ENCODE assay signal across 8 cellular contexts in the genomic region with DNA sequence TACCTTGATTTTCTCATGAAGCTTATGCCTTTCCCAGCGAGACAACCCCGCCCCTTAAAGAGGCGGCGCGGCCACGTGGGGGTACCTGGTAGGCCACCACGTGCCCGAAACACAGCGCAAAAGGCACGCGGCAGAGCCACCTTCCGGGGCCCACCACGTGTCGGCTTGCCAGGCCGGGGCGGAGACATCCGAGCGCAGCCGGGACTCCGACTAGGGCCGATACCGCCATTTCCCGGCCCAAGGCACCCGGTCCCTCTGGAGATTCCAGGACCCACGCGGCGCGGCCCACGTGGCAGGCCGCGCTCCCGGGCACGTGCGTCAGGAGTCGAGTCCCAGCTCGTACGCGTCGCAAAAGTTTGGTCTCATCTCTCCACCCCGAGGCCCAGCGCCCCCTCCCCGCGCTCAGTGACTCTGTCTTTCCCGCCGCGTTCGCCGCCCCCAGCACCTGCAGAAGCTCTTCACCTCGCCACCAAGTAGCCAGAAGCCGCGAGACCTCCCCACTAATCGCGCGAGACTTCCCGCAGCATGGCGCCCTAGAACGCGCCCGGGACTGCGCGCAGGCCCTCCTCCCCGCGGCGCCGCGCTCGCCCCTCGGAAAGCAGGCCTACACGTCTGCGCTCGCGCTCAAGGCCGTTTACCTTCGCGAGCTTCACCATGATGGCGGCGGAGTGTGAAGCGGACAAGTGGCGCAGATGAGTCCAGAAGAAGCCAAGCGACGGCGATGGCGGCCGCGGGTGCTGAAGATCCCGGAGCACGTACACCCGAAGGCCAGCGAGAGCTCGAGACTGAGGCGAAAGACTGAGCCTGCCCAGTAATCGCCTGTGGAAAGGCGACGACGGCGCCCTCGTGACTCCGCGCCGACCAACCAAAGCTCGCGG. TPM values are rescaled to one million over a fixed set of nuclear protein-coding genes. Genes with fewer than 3 reads are reported as not detected.
A peak's percentile ranks its signal among the peaks of the same experiment; 100 is the strongest.
DNase-seq lines count a peak whose midpoint lies in the region; ATAC-seq and TF ChIP-seq lines count a peak whose summit lies in the region.

Gene NCL (minus strand): TSS at position 787 of the 878 bp plus-strand sequence. CDS start 131 bp downstream, at position 656.

- H3K9ac ChIP-seq in liver (ENCODE audit: low read depth in 1 of 2, low read length in 2 of 2): peak within 1 kb of the TSS; percentile 82 to 86

- H3K9me3 ChIP-seq in liver (ENCODE audit: control insufficient read depth in 4 of 4, low read length in 3 of 4): no peaks in the 10 kb centered on the region

- peaks cover 16 to 36% (median 33%) of the 10 kb centered on the region in 4 donors for H3K36me3 ChIP-seq in liver (ENCODE audit: control insufficient read depth in 4 of 4, insufficient read depth in 3 of 4, low read depth in 1 of 4, low read length in 3 of 4)

- H3K27ac ChIP-seq in coronary artery (peak within 1 kb of the TSS; percentile 96 to 98), liver (ENCODE audit: low read depth in 1 of 2, low read length in 2 of 2) (peak within 1 kb of the TSS; percentile 97 to 98)

- no peak for TF ChIP-seq RAD21 in liver (IDR thresholded peaks at IDR 0.05)

- TF ChIP-seq CTCF in coronary artery (IDR thresholded peaks at IDR 0.05): no peak
- TF ChIP-seq CTCF in liver (IDR thresholded peaks at IDR 0.05; ENCODE audit: low read depth, low read length, missing input control): no peak

- peak; percentile 91 for ATAC-seq in HG03432 (IDR thresholded peaks at IDR 0.05; ENCODE audit: unreplicated experiment)

- WGBS in liver: under 1% methylated on average over 102 of the region's 102 CpGs

- TF ChIP-seq POLR2A in GM19099 (IDR thresholded peaks at IDR 0.05; ENCODE audit: extremely low read depth, insufficient read length, low read depth): peak; percentile 99

- H3K4me3 ChIP-seq in coronary artery: peak within 1 kb of the TSS; percentile 86
- H3K4me3 ChIP-seq in liver (ENCODE audit: low read depth in 1 of 3, low read length in 3 of 3): peak within 1 kb of the TSS; percentile 89 to 94 (median 94)

- H3K27me3 ChIP-seq in liver (ENCODE audit: control insufficient read depth in 4 of 4, insufficient read depth in 4 of 4, low read length in 3 of 4): no peaks in the 10 kb centered on the region

- DNase-seq in AG20443 (ENCODE audit: low spot score) (peak; percentile 89), NCI-H510A (lab: John Stamatoyannopoulos, UW) (peak; percentile 91), coronary artery (ENCODE audit: low spot score) (peak; percentile 91)
- peak; percentile 91 for DNase-seq in activated CD4-positive, alpha-beta T cell treated with anti-CD3 and anti-CD28 coated beads for 48 hours
- DNase-seq in stimulated activated CD4-positive, alpha-beta T cell treated with anti-CD3 and anti-CD28 coated beads, TNF-alpha, amount 100 ng/mL, for 1 hour (ENCODE audit: low read depth in 3 of 3, low spot score in 1 of 3): peak; percentile 65 to 75 (median 66)

- peaks cover 7 to 26% (median 18%) of the 10 kb centered on the region in 4 donors for H3K4me1 ChIP-seq in liver (ENCODE audit: control insufficient read depth in 4 of 4, insufficient read depth in 4 of 4, low read length in 3 of 4)

TF ChIP-seq in liver, 16 proteins besides CTCF, POLR2A, EP300 and RAD21:
- TF ChIP-seq, protein P1, sequence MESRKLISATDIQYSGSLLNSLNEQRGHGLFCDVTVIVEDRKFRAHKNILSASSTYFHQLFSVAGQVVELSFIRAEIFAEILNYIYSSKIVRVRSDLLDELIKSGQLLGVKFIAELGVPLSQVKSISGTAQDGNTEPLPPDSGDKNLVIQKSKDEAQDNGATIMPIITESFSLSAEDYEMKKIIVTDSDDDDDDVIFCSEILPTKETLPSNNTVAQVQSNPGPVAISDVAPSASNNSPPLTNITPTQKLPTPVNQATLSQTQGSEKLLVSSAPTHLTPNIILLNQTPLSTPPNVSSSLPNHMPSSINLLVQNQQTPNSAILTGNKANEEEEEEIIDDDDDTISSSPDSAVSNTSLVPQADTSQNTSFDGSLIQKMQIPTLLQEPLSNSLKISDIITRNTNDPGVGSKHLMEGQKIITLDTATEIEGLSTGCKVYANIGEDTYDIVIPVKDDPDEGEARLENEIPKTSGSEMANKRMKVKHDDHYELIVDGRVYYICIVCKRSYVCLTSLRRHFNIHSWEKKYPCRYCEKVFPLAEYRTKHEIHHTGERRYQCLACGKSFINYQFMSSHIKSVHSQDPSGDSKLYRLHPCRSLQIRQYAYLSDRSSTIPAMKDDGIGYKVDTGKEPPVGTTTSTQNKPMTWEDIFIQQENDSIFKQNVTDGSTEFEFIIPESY (IDR thresholded peaks at IDR 0.05): peak; percentile 99
- TF ChIP-seq EGR1 (IDR thresholded peaks at IDR 0.05; ENCODE audit: low read depth in 2 of 2) (no peak), HNF4G (IDR thresholded peaks at IDR 0.05) (no peak), JUND (IDR thresholded peaks at IDR 0.05) (no peak), FOXA1 (IDR thresholded peaks at IDR 0.05) (no peak), YY1 (IDR thresholded peaks at IDR 0.05) (peak; percentile 97), RXRA (IDR thresholded peaks at IDR 0.05) (no peak), TAF1 (conservative IDR thresholded peaks at IDR 0.05) (peak; percentile 98), HNF4A (conservative IDR thresholded peaks at IDR 0.05) (no peak), GABPA (IDR thresholded peaks at IDR 0.05 in 1 of 2, conservative IDR thresholded peaks at IDR 0.05 in 1 of 2) (no peak), NR2F2 (IDR thresholded peaks at IDR 0.05) (no peak), FOXA2 (IDR thresholded peaks at IDR 0.05) (no peak), SP1 (IDR thresholded peaks at IDR 0.05) (peak; percentile 73)
- TF ChIP-seq, protein P2, sequence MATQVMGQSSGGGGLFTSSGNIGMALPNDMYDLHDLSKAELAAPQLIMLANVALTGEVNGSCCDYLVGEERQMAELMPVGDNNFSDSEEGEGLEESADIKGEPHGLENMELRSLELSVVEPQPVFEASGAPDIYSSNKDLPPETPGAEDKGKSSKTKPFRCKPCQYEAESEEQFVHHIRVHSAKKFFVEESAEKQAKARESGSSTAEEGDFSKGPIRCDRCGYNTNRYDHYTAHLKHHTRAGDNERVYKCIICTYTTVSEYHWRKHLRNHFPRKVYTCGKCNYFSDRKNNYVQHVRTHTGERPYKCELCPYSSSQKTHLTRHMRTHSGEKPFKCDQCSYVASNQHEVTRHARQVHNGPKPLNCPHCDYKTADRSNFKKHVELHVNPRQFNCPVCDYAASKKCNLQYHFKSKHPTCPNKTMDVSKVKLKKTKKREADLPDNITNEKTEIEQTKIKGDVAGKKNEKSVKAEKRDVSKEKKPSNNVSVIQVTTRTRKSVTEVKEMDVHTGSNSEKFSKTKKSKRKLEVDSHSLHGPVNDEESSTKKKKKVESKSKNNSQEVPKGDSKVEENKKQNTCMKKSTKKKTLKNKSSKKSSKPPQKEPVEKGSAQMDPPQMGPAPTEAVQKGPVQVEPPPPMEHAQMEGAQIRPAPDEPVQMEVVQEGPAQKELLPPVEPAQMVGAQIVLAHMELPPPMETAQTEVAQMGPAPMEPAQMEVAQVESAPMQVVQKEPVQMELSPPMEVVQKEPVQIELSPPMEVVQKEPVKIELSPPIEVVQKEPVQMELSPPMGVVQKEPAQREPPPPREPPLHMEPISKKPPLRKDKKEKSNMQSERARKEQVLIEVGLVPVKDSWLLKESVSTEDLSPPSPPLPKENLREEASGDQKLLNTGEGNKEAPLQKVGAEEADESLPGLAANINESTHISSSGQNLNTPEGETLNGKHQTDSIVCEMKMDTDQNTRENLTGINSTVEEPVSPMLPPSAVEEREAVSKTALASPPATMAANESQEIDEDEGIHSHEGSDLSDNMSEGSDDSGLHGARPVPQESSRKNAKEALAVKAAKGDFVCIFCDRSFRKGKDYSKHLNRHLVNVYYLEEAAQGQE (IDR thresholded peaks at IDR 0.05): peak; percentile 95
- TF ChIP-seq, protein P3, sequence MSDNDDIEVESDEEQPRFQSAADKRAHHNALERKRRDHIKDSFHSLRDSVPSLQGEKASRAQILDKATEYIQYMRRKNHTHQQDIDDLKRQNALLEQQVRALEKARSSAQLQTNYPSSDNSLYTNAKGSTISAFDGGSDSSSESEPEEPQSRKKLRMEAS (IDR thresholded peaks at IDR 0.05): peak; percentile 98
- TF ChIP-seq, protein P4, sequence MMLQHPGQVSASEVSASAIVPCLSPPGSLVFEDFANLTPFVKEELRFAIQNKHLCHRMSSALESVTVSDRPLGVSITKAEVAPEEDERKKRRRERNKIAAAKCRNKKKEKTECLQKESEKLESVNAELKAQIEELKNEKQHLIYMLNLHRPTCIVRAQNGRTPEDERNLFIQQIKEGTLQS (IDR thresholded peaks at IDR 0.05): no peak

RNA-seq across cellular contexts. Expression of gene NCL, which starts in this region (rescaled TPM):
- total RNA-seq in liver: 10 to 100 TPM; 83.1 to 93.0 TPM
- 100 to 1,000 TPM; 121 to 139 TPM for polyA plus RNA-seq in liver

Comparison
In these comparisons a context has a peak if more than half of its experiments do, and no peak if none do; other contexts are left out.
1. Peak in every context shown above with its lines: DNase-seq, ATAC-seq, H3K4me3 ChIP-seq and H3K27ac ChIP-seq.